In the genomic region with DNA sequence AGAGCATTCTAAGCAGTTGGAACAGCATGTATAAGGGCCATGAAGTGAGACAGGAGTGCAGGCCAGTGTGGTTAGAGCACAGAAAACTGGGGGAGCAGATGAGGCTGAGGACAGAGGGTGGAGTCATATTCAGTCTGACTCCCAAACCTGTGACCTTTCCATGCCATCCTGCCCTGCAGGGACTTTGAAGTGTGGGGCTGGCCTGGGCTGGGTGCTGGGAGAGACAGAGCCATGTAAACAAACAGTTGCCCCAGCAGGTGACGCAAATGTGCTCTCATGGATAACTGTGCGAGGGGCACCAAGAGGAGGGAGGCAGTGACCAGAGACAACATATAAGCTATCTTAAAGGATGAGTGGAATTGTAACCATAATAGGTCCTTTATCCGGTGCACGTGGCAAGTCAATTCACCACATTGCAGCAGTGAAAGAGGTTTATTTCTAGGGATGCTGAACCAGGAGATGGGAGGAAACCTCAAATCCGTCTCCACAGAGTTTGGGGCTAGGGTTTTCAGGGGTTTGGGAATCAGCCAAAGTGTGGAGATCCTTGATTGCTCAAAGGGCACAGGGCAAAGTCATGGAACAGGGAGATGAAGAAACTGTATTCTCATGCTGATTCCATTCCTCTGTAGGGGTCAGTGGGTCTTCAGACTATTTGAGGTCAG, we compare ENCODE assay signal across 1 cellular context.
TF ChIP-seq lines count a peak whose summit lies in the region.

No MANE protein-coding gene starts in this region.

TF ChIP-seq in H1, 55 proteins besides CTCF, POLR2A, EP300 and RAD21 (continued from another document):
- no peak for TF ChIP-seq JUN (IDR thresholded peaks at IDR 0.05; ENCODE audit: low read depth, low read length)
